21 cellular contexts compared by ENCODE assay signal in genomic region chr20:35006009-35006408, GRCh38. TPM values are rescaled to one million over a fixed set of nuclear protein-coding genes. Genes with fewer than 3 reads are reported as not detected.
DNase-seq lines count a peak whose midpoint lies in the region; ATAC-seq and TF ChIP-seq lines count a peak whose summit lies in the region.
"Had no signal": no experiment of that assay in that cellular context is flagged by ENCODE, and none has a peak within 500 bp of the region (broad histone marks: within the 10 kb centered on the region; RNA-seq: fewer than 3 reads in every experiment).

No MANE protein-coding gene starts in this region.

- no peak overlapping the region for H3K4me3 ChIP-seq in cardiac muscle cell
- no peak overlapping the region for H3K4me3 ChIP-seq in heart left ventricle
- no peak overlapping the region for H3K4me3 ChIP-seq in left ventricle myocardium inferior
- H3K4me3 ChIP-seq in osteoblast (ENCODE audit: insufficient read depth, low read length): no peak overlapping the region
- no peak overlapping the region for H3K4me3 ChIP-seq in upper lobe of right lung
- H3K4me3 ChIP-seq: dorsolateral prefrontal cortex, SJSA1 had no signal

- intact Hi-C loops in heart left ventricle (cut with DNase I): loop anchor here in 4 of 10 donors (2.0 to 5.0 kb wide), 3 partner anchors 39 to 134 kb away; partner anchors contain the start of gene GGT7 (in 3 of the 4)
- intact Hi-C loops in left ventricle myocardium inferior (cut with micrococcal nuclease): no loop called here
- intact Hi-C loops in upper lobe of right lung (cut with DNase I): no loop called here

- H3K27ac ChIP-seq in cardiac muscle cell (peak overlapping the region; percentile 20), heart left ventricle (peak overlapping the region in 1 of 12 donors; percentile 5), left ventricle myocardium inferior (replicated peaks) (peak overlapping the region; percentile 50), osteoblast (ENCODE audit: low read depth, low read length) (no peak overlapping the region), upper lobe of right lung (no peak overlapping the region), substantia nigra (ENCODE audit: low read depth, low read length, poor library complexity, severe bottlenecking) (no peak overlapping the region)
- H3K27ac ChIP-seq: foreskin keratinocyte, HL-60, SJSA1 had no signal

- H3K4me1 ChIP-seq in cardiac muscle cell (ENCODE audit: low read depth) (peaks cover 31% of the 10 kb centered on the region), heart left ventricle (peaks cover 0 to 17% (median 0%) of the 10 kb centered on the region in 12 donors), left ventricle myocardium inferior (peaks cover 38% of the 10 kb centered on the region), osteoblast (ENCODE audit: insufficient read depth, low read length) (no peaks in the 10 kb centered on the region), upper lobe of right lung (no peaks in the 10 kb centered on the region)
- H3K4me1 ChIP-seq: foreskin keratinocyte, SJSA1 had no signal

- H4K20me1 ChIP-seq in osteoblast (ENCODE audit: insufficient read depth, low read length): peaks cover 29% of the 10 kb centered on the region

- H3K36me3 ChIP-seq in cardiac muscle cell (peaks cover 37% of the 10 kb centered on the region), heart left ventricle (peaks cover 0 to 100% (median 99%) of the 10 kb centered on the region in 9 donors), left ventricle myocardium inferior (peaks cover 94% of the 10 kb centered on the region), osteoblast (ENCODE audit: insufficient read depth, low read length) (peaks cover 88% of the 10 kb centered on the region), upper lobe of right lung (peaks cover 100% of the 10 kb centered on the region)

- H3K4me2 ChIP-seq in osteoblast (ENCODE audit: insufficient read depth, low read length): no peak overlapping the region

- H3K27me3 ChIP-seq in cardiac muscle cell: no peaks in the 10 kb centered on the region
- H3K27me3 ChIP-seq in heart left ventricle: no peaks in the 10 kb centered on the region
- H3K27me3 ChIP-seq in left ventricle myocardium inferior (ENCODE audit: low read depth): no peaks in the 10 kb centered on the region
- no peaks in the 10 kb centered on the region for H3K27me3 ChIP-seq in osteoblast (ENCODE audit: insufficient read depth, low read length)
- H3K27me3 ChIP-seq in upper lobe of right lung: no peaks in the 10 kb centered on the region
- H3K27me3 ChIP-seq: dorsolateral prefrontal cortex, foreskin keratinocyte, SJSA1 had no signal

- H3K9me3 ChIP-seq in cardiac muscle cell (ENCODE audit: low read depth) (no peaks in the 10 kb centered on the region), heart left ventricle (no peaks in the 10 kb centered on the region), left ventricle myocardium inferior (replicated peaks) (no peaks in the 10 kb centered on the region), osteoblast (ENCODE audit: low read depth, low read length) (no peaks in the 10 kb centered on the region), upper lobe of right lung (no peaks in the 10 kb centered on the region)
- H3K9me3 ChIP-seq: SJSA1 had no signal

- no peak for TF ChIP-seq POLR2A in heart left ventricle (IDR thresholded peaks at IDR 0.05)

- no peaks in the 10 kb centered on the region for H3K79me2 ChIP-seq in osteoblast (ENCODE audit: insufficient read depth, low read length)

- DNase-seq in cardiac muscle cell (ENCODE audit: low read depth in 1 of 2, low spot score in 1 of 2): no peak
- DNase-seq in heart left ventricle: no peak
- no peak for DNase-seq in left ventricle myocardium inferior
- peak; percentile 5 for DNase-seq in osteoblast (ENCODE audit: insufficient read length, low spot score, missing footprints)
- peak; percentile 53 for DNase-seq in upper lobe of right lung
- DNase-seq in substantia nigra (lab: John Stamatoyannopoulos, UW): no peak
- no peak for DNase-seq in NCI-H446 treated with DMSO at 0.1 percent for 48 hours (lab: John Stamatoyannopoulos, UW)
- DNase-seq in foreskin melanocyte: no peak
- DNase-seq: activated CD4-positive, alpha-beta T cell treated with anti-CD3 and anti-CD28 coated beads, Interleukin-2, amount 50 U/mL, for 1 hour; amniotic stem cell; foreskin keratinocyte; MM.1S; NCI-H1694 treated with DMSO at 0.1 percent for 48 hours; NCI-H2227 treated with DMSO at 0.1 percent for 48 hours; PC-3; retina had no signal

- no peak overlapping the region for H2AFZ ChIP-seq in osteoblast (ENCODE audit: low read length)

- 82 to 91% (median 86%) methylated on average over 11 of the region's 11 CpGs for WGBS in heart left ventricle, 4 donors

- no peak for TF ChIP-seq CTCF in cardiac muscle cell (IDR thresholded peaks at IDR 0.05; ENCODE audit: low read depth, low read length)
- TF ChIP-seq CTCF in heart left ventricle (IDR thresholded peaks at IDR 0.05): no peak
- TF ChIP-seq CTCF in left ventricle myocardium inferior (IDR thresholded peaks at IDR 0.05; ENCODE audit: borderline replicate concordance): no peak
- TF ChIP-seq CTCF in osteoblast (IDR thresholded peaks at IDR 0.05; ENCODE audit: extremely low read depth, low read depth, low read length): no peak
- TF ChIP-seq CTCF in upper lobe of right lung (IDR thresholded peaks at IDR 0.05): no peak

- ATAC-seq in heart left ventricle: no peak
- no peak for ATAC-seq in upper lobe of right lung
- ATAC-seq: foreskin keratinocyte, HCT116, PC-3 had no signal

RNA-seq across cellular contexts. Expression of gene MYH7B, which starts 50.3 kb away (rescaled TPM):
- total RNA-seq in cardiac muscle cell: 30.2 and 73.2 TPM in 2 replicates
- polyA plus RNA-seq in cardiac muscle cell: 107 and 112 TPM in 2 replicates
- total RNA-seq in heart left ventricle: 100 to 1,000 TPM in 7 of 9 donors, 10 to 100 TPM in 2; 50.7 to 306 (median 144) TPM
- polyA plus RNA-seq in heart left ventricle: 100 to 1,000 TPM in 1 of 2 donors, 10 to 100 TPM in 1; 12.8 to 448 TPM
- 253 TPM for total RNA-seq in left ventricle myocardium inferior
- 0.29 and 0.36 TPM in 2 replicates for total RNA-seq in osteoblast
- 1.8 TPM for total RNA-seq in upper lobe of right lung
- total RNA-seq: epithelial cell of proximal tubule, SJSA1 had no signal

RNA-seq across cellular contexts. Expression of gene GSS, which starts 50.4 kb away (rescaled TPM):
- 50.5 and 69.5 TPM in 2 replicates for total RNA-seq in cardiac muscle cell
- 59.9 and 82.9 TPM in 2 replicates for polyA plus RNA-seq in cardiac muscle cell
- total RNA-seq in heart left ventricle: 10 to 100 TPM; 17.8 to 38.1 (median 26.8) TPM
- 10 to 100 TPM; 32.3 to 38.7 TPM for polyA plus RNA-seq in heart left ventricle
- 17.2 TPM for total RNA-seq in left ventricle myocardium inferior
- total RNA-seq in osteoblast: 54.6 and 58.3 TPM in 2 replicates
- 30.0 TPM for total RNA-seq in upper lobe of right lung

Comparison
In these comparisons a context has a peak if more than half of its experiments do, and no peak if none do; other contexts are left out.
1. DNase-seq: peak in osteoblast (single experiment) and upper lobe of right lung (single experiment); none in cardiac muscle cell (0 of 2), heart left ventricle (0 of 5), left ventricle myocardium inferior (single experiment), substantia nigra (0 of 49), NCI-H446 treated with DMSO at 0.1 percent for 48 hours (single experiment) and foreskin melanocyte (single experiment).
2. H3K27ac ChIP-seq: peak in cardiac muscle cell (single experiment) and left ventricle myocardium inferior (single experiment); none in osteoblast (single experiment), upper lobe of right lung (single experiment) and substantia nigra (single experiment).
3. RNA of gene MYH7B, which starts 50.3 kb away (total RNA-seq): 253 TPM in left ventricle myocardium inferior (single experiment), 50.7 to 306 TPM in heart left ventricle and 30.2 to 73.2 TPM in cardiac muscle cell; 1.8 TPM in upper lobe of right lung (single experiment) and 0.29 to 0.36 TPM in osteoblast; every median in the first group is over 10 times any median in the second.